10 cellular contexts compared by ENCODE assay signal in genomic region chr3:112635674-112636073, GRCh38. TPM values are rescaled to one million over a fixed set of nuclear protein-coding genes. Genes with fewer than 3 reads are reported as not detected.
DNase-seq lines count a peak whose midpoint lies in the region; ATAC-seq and TF ChIP-seq lines count a peak whose summit lies in the region.
"Had no signal": no experiment of that assay in that cellular context is flagged by ENCODE, and none has a peak within 500 bp of the region (broad histone marks: within the 10 kb centered on the region; RNA-seq: fewer than 3 reads in every experiment).

No MANE protein-coding gene starts in this region.

- H3K27ac ChIP-seq in coronary artery (peak overlapping the region; percentile 79), mesenchymal stem cell (ENCODE audit: low read length, poor library complexity, severe bottlenecking) (peak overlapping the region; percentile 65), vagina (peak overlapping the region; percentile 87)

- H3K9ac ChIP-seq in mesenchymal stem cell (ENCODE audit: low read length), result peak overlapping the region; percentile 99

- TF ChIP-seq CTCF in coronary artery (IDR thresholded peaks at IDR 0.05) (no peak), vagina (IDR thresholded peaks at IDR 0.05) (no peak)

- no peak overlapping the region for H2BK120ac ChIP-seq in mesenchymal stem cell (ENCODE audit: low read depth, low read length)

- H3K23ac ChIP-seq in mesenchymal stem cell (ENCODE audit: low read length in 2 of 2), result no peak overlapping the region

- no CpG with 5 or more reads among the region's 1 CpG for WGBS in mesenchymal stem cell

- TF ChIP-seq POLR2A in vagina (IDR thresholded peaks at IDR 0.05), result no peak

- H3K9me3 ChIP-seq in mesenchymal stem cell (ENCODE audit: control insufficient read depth, low read length), result no peaks in the 10 kb centered on the region
- H3K9me3 ChIP-seq in vagina, result no peaks in the 10 kb centered on the region

- DNase-seq in SHP77 (lab: John Stamatoyannopoulos, UW), result peak; percentile 24
- no peak for DNase-seq in SHP77 treated with DMSO at 0.1 percent for 48 hours (lab: John Stamatoyannopoulos, UW)
- no peak for DNase-seq in coronary artery (ENCODE audit: low spot score)
- peak; percentile 94 for DNase-seq in mesenchymal stem cell
- DNase-seq in vagina (ENCODE audit: extremely low spot score in 2 of 2), result no peak
- no peak for DNase-seq in iPS-NIHi7 (ENCODE audit: extremely low spot score)
- DNase-seq: C1 segment of cervical spinal cord; stimulated activated CD4-positive, alpha-beta T cell treated with anti-CD3 and anti-CD28 coated beads, Interleukin-4, amount 100 ng/mL, for 4 hours had no signal

- H2AK5ac ChIP-seq in mesenchymal stem cell (ENCODE audit: low read length, severe bottlenecking), result no peak overlapping the region

- no peak overlapping the region for H2AFZ ChIP-seq in mesenchymal stem cell (ENCODE audit: low read depth, low read length)

- ATAC-seq in GM18498 (IDR thresholded peaks at IDR 0.05; ENCODE audit: unreplicated experiment) (no peak), HG03196 (IDR thresholded peaks at IDR 0.05; ENCODE audit: unreplicated experiment) (no peak)

- peak overlapping the region in 1 of 2 experiments; percentile 48 for H2BK12ac ChIP-seq in mesenchymal stem cell (ENCODE audit: low read length in 2 of 2)

- no peak overlapping the region for H2BK5ac ChIP-seq in mesenchymal stem cell (ENCODE audit: low read depth, low read length, poor library complexity, severe bottlenecking)

- intact Hi-C loops in vagina (cut with DNase I), result loop anchor here (10.0 kb wide), 1 partner anchor 71 kb away; the partner anchor contains the start of genes ATG3 and SLC35A5

- H3K36me3 ChIP-seq in mesenchymal stem cell (ENCODE audit: control insufficient read depth in 1 of 2, insufficient read depth in 2 of 2, low read depth in 1 of 2, low read length in 2 of 2) (peaks cover 12 to 41% of the 10 kb centered on the region in 2 experiments), vagina (no peaks in the 10 kb centered on the region)

- H3K4me1 ChIP-seq in mesenchymal stem cell (ENCODE audit: control insufficient read depth, insufficient read depth, low read depth, low read length), result peaks cover 19% of the 10 kb centered on the region
- H3K4me1 ChIP-seq in vagina, result peaks cover 49% of the 10 kb centered on the region

- H4K8ac ChIP-seq in mesenchymal stem cell (ENCODE audit: low read length), result no peak overlapping the region

- H3K79me1 ChIP-seq in mesenchymal stem cell (replicated peaks; ENCODE audit: low read length, poor library complexity, severe bottlenecking), result peaks cover 24% of the 10 kb centered on the region

- H3K4ac ChIP-seq in mesenchymal stem cell (ENCODE audit: low read depth in 1 of 2, low read length in 2 of 2), result no peak overlapping the region

- no peak overlapping the region for H3K18ac ChIP-seq in mesenchymal stem cell (ENCODE audit: low read depth in 1 of 2, low read length in 2 of 2)

- no peak overlapping the region for H3K4me2 ChIP-seq in mesenchymal stem cell (ENCODE audit: low read length, poor library complexity, severe bottlenecking)

- H3K14ac ChIP-seq in mesenchymal stem cell (ENCODE audit: low read length in 2 of 2), result no peak overlapping the region

- H3K4me3 ChIP-seq in coronary artery, result peak overlapping the region; percentile 61
- peak overlapping the region in 1 of 2 experiments; percentile 89 for H3K4me3 ChIP-seq in mesenchymal stem cell (ENCODE audit: insufficient read depth in 1 of 2, low read depth in 1 of 2, low read length in 2 of 2)
- H3K4me3 ChIP-seq in vagina, result peak overlapping the region; percentile 36 to 48

- no peaks in the 10 kb centered on the region for H3K27me3 ChIP-seq in mesenchymal stem cell (ENCODE audit: control insufficient read depth in 1 of 2, insufficient read depth in 1 of 2, low read length in 2 of 2)
- H3K27me3 ChIP-seq in vagina, result no peaks in the 10 kb centered on the region

- H4K91ac ChIP-seq in mesenchymal stem cell (ENCODE audit: low read length), result no peak overlapping the region

- no peak overlapping the region for H2BK15ac ChIP-seq in mesenchymal stem cell (ENCODE audit: low read depth, poor library complexity, severe bottlenecking)

RNA-seq across cellular contexts. Expression of gene CCDC80, which starts 5.3 kb away (rescaled TPM):
- polyA plus RNA-seq in mesenchymal stem cell (2013, experiment 1 of 2), result 220 TPM
- polyA plus RNA-seq in mesenchymal stem cell (2013, experiment 2 of 2), result 229 TPM
- 51.6 TPM for total RNA-seq in vagina

Comparison
In these comparisons a context has a peak if more than half of its experiments do, and no peak if none do; other contexts are left out.
1. DNase-seq: peak in SHP77 (2 of 2) and mesenchymal stem cell (single experiment); none in SHP77 treated with DMSO at 0.1 percent for 48 hours (single experiment), coronary artery (single experiment), vagina (0 of 2) and iPS-NIHi7 (single experiment).
2. Peak in every context shown above with its lines, with median percentiles within 50 percentile points of each other: H3K27ac ChIP-seq.